In genomic region chr12:120369476-120370342, GRCh38 we compare ENCODE assay signal across 10 cellular contexts. TPM values are rescaled to one million over a fixed set of nuclear protein-coding genes. Genes with fewer than 3 reads are reported as not detected.
DNase-seq lines count a peak whose midpoint lies in the region; ATAC-seq and TF ChIP-seq lines count a peak whose summit lies in the region.
"Had no signal": no experiment of that assay in that cellular context is flagged by ENCODE, and none has a peak within 500 bp of the region (broad histone marks: within the 10 kb centered on the region; RNA-seq: fewer than 3 reads in every experiment).

No MANE protein-coding gene starts in this region.

- peak overlapping the region; percentile 11 to 61 (median 25) for H3K4me3 ChIP-seq in tibial nerve
- H3K4me3 ChIP-seq: body of pancreas had no signal

- H3K27ac ChIP-seq in tibial nerve: no peak overlapping the region

- peaks cover 19% of the 10 kb centered on the region for H3K4me1 Mint-ChIP-seq in activated T-cell treated with anti-CD3 and anti-CD28 coated beads, Interleukin-2, amount 50 U/mL, for 4 hours (ENCODE audit: low read depth)
- H3K4me1 Mint-ChIP-seq in brain (peaks cover 59% of the 10 kb centered on the region), mesothelial cell of epicardium (peaks cover 24% of the 10 kb centered on the region)

- WGBS in tibial nerve, 2 donors: 2 to 4% methylated on average over 34 to 36 of the region's 37 CpGs

- H3K36me3 ChIP-seq in tibial nerve: no peaks in the 10 kb centered on the region

- DNase-seq in activated T-cell treated with anti-CD3 and anti-CD28 coated beads, Interleukin-2, amount 50 U/mL, for 4 hours: no peak
- no peak for DNase-seq in activated T-cell treated with anti-CD3 and anti-CD28 coated beads, Interleukin-2, amount 50 U/mL, for 48 hours
- DNase-seq in mesothelial cell of epicardium (ENCODE audit: low spot score in 2 of 2, unreplicated experiment in 2 of 2): no peak
- DNase-seq in tibial nerve (ENCODE audit: low spot score in 2 of 2): no peak

- TF ChIP-seq CTCF in brain (conservative IDR thresholded peaks at IDR 0.05) (no peak), mesothelial cell of epicardium (IDR thresholded peaks at IDR 0.05; ENCODE audit: unreplicated experiment) (no peak), tibial nerve (IDR thresholded peaks at IDR 0.05) (no peak)

- ATAC-seq in activated T-cell treated with anti-CD3 and anti-CD28 coated beads, Interleukin-2, amount 50 U/mL, for 4 hours: no peak
- ATAC-seq in GM21367 (IDR thresholded peaks at IDR 0.05; ENCODE audit: unreplicated experiment) (no peak), GM18909 (IDR thresholded peaks at IDR 0.05; ENCODE audit: poor library complexity, unreplicated experiment) (no peak), HG02610 (IDR thresholded peaks at IDR 0.05; ENCODE audit: unreplicated experiment) (no peak)

- H3K4me1 ChIP-seq in tibial nerve: peaks cover 0 to 36% (median 12%) of the 10 kb centered on the region in 4 donors

- peak overlapping the region; percentile 90 to 99 (median 97) for H3K27ac Mint-ChIP-seq in brain
- H3K27ac Mint-ChIP-seq in mesothelial cell of epicardium: peak overlapping the region; percentile 71

- H3K4me3 Mint-ChIP-seq in activated T-cell treated with anti-CD3 and anti-CD28 coated beads, Interleukin-2, amount 50 U/mL, for 4 hours: peak overlapping the region; percentile 61
- H3K4me3 Mint-ChIP-seq in brain (peak overlapping the region; percentile 86 to 95 (median 90)), mesothelial cell of epicardium (peak overlapping the region; percentile 80)

- peaks cover 0 to 70% of the 10 kb centered on the region in 2 donors for H3K27me3 ChIP-seq in tibial nerve
- H3K27me3 ChIP-seq: body of pancreas had no signal

- no peak for TF ChIP-seq POLR2A in tibial nerve (IDR thresholded peaks at IDR 0.05)

- H3K9me3 Mint-ChIP-seq in activated T-cell treated with anti-CD3 and anti-CD28 coated beads, Interleukin-2, amount 50 U/mL, for 4 hours: no peaks in the 10 kb centered on the region
- peaks cover 0 to 3% (median 0%) of the 10 kb centered on the region in 5 experiments for H3K9me3 Mint-ChIP-seq in brain
- H3K9me3 Mint-ChIP-seq in mesothelial cell of epicardium: no peaks in the 10 kb centered on the region

- TF ChIP-seq EP300 in tibial nerve (IDR thresholded peaks at IDR 0.05): no peak

- H3K36me3 Mint-ChIP-seq in activated T-cell treated with anti-CD3 and anti-CD28 coated beads, Interleukin-2, amount 50 U/mL, for 4 hours (ENCODE audit: insufficient read depth): no peaks in the 10 kb centered on the region
- H3K36me3 Mint-ChIP-seq in brain: peaks cover 5% of the 10 kb centered on the region
- peaks cover 3% of the 10 kb centered on the region for H3K36me3 Mint-ChIP-seq in mesothelial cell of epicardium

- H3K27me3 Mint-ChIP-seq in activated T-cell treated with anti-CD3 and anti-CD28 coated beads, Interleukin-2, amount 50 U/mL, for 4 hours (ENCODE audit: low read depth): peaks cover 77% of the 10 kb centered on the region
- H3K27me3 Mint-ChIP-seq in brain: peaks cover 24% of the 10 kb centered on the region
- peaks cover 42% of the 10 kb centered on the region for H3K27me3 Mint-ChIP-seq in mesothelial cell of epicardium (ENCODE audit: low read depth)

- H3K9me3 ChIP-seq in tibial nerve: no peaks in the 10 kb centered on the region
- H3K9me3 ChIP-seq: body of pancreas had no signal

RNA-seq across cellular contexts. Expression of gene MSI1, which starts 0.7 kb away (rescaled TPM):
- total RNA-seq in activated T-cell treated with anti-CD3 and anti-CD28 coated beads, Interleukin-2, amount 50 U/mL, for 4 hours: under 1 TPM; 0.16 to 0.41 (median 0.25) TPM
- 69.7 TPM for polyA plus RNA-seq in brain (ENCODE audit: insufficient read depth, low read depth, low replicate concordance)
- total RNA-seq in mesothelial cell of epicardium (27.7 to 32.7 TPM (median 28.4 TPM) in 3 replicates), tibial nerve (1 to 10 TPM in 1 of 4 donors, under 1 TPM in 2, not detected in 1; 0.22 to 1.2 (median 0.59) TPM)
- total RNA-seq: RPMI7951 had no signal

RNA-seq across cellular contexts. Expression of gene PLA2G1B, which starts 42.1 kb away (rescaled TPM):
- total RNA-seq in activated T-cell treated with anti-CD3 and anti-CD28 coated beads, Interleukin-2, amount 50 U/mL, for 4 hours: 1 to 10 TPM in 2 of 3 donors, under 1 TPM in 1; 0.79 to 1.3 (median 1.1) TPM
- not detected for polyA plus RNA-seq in brain (ENCODE audit: insufficient read depth, low read depth, low replicate concordance)
- total RNA-seq in mesothelial cell of epicardium (not detected in 3 replicates), tibial nerve (10 to 100 TPM in 1 of 4 donors, not detected in 3; 11.4 TPM)

Comparison
In these comparisons a context has a peak if more than half of its experiments do, and no peak if none do; other contexts are left out.
1. RNA of gene MSI1, which starts 0.7 kb away (total RNA-seq): 27.7 to 32.7 TPM in mesothelial cell of epicardium; 0.22 to 1.2 TPM in tibial nerve and 0.16 to 0.41 TPM in activated T-cell treated with anti-CD3 and anti-CD28 coated beads, Interleukin-2, amount 50 U/mL, for 4 hours; every median in the first group is over 10 times any median in the second.
2. Peak in every context shown above with its lines, with median percentiles within 50 percentile points of each other: H3K4me3 Mint-ChIP-seq.